In genomic region chr7:70032673-70033072, GRCh38 we compare ENCODE assay signal across 14 cellular contexts.
DNase-seq lines count a peak whose midpoint lies in the region; ATAC-seq lines count a peak whose summit lies in the region.
"Had no signal": no experiment of that assay in that cellular context is flagged by ENCODE, and none has a peak within 500 bp of the region (broad histone marks: within the 10 kb centered on the region; RNA-seq: fewer than 3 reads in every experiment).

No MANE protein-coding gene starts in this region.

- intact Hi-C loops in sciatic nerve (cut with DNase I): no loop called here

- H3K9me3 ChIP-seq in iPS-20b (ENCODE audit: insufficient read depth, low read depth, low read length): no peaks in the 10 kb centered on the region
- H3K9me3 ChIP-seq: HAP-1 had no signal

- H3K27ac ChIP-seq in iPS-20b (ENCODE audit: low read length): no peak overlapping the region

- ATAC-seq in HG03097 (IDR thresholded peaks at IDR 0.05; ENCODE audit: low FRiP score, unreplicated experiment) (no peak), sciatic nerve (no peak)

- H3K4me3 ChIP-seq in iPS-20b (ENCODE audit: low read length): peak overlapping the region; percentile 4; the same call in 1 of the 2 replicates
- H3K4me3 ChIP-seq: HAP-1 had no signal

- no peaks in the 10 kb centered on the region for H3K27me3 ChIP-seq in iPS-20b (ENCODE audit: insufficient read depth, low read length)

- DNase-seq in NCI-H345 (lab: John Stamatoyannopoulos, UW) (peak; percentile 42), NCI-H345 treated with DMSO at 0.1 percent for 48 hours (lab: John Stamatoyannopoulos, UW; ENCODE audit: unreplicated experiment) (no peak), NCI-H146 (lab: John Stamatoyannopoulos, UW) (peak; percentile 63), NCI-H526 (lab: John Stamatoyannopoulos, UW) (peak; percentile 97 to 99), sciatic nerve (ENCODE audit: low spot score) (no peak)
- DNase-seq in NK-92 treated with Interleukin-12 subunit alpha and Interleukin-12 subunit beta, amount 100 ng/mL, for 24 hours (lab: John Stamatoyannopoulos, UW): no peak
- DNase-seq: CD4-positive, alpha-beta memory T cell; NCI-H2029; NCI-H510A; SHP77 treated with DMSO at 0.1 percent for 48 hours; T-helper 2 cell had no signal

- H3K4me1 ChIP-seq in iPS-20b (ENCODE audit: insufficient read depth, low read length): peaks cover 19% of the 10 kb centered on the region

- no peaks in the 10 kb centered on the region for H3K36me3 ChIP-seq in iPS-20b (ENCODE audit: insufficient read depth, low read depth, low read length)
- H3K36me3 ChIP-seq: HAP-1 had no signal

- H3K9ac ChIP-seq in iPS-20b (ENCODE audit: low read depth, low read length): no peak overlapping the region

Comparison
In these comparisons a context has a peak if more than half of its experiments do, and no peak if none do; other contexts are left out.
1. DNase-seq: peak in NCI-H345 (single experiment), NCI-H146 (single experiment) and NCI-H526 (2 of 2); none in NCI-H345 treated with DMSO at 0.1 percent for 48 hours (single experiment), NK-92 treated with Interleukin-12 subunit alpha and Interleukin-12 subunit beta, amount 100 ng/mL, for 24 hours (single experiment) and sciatic nerve (single experiment).